Comparison of ENCODE assay signal across 8 cellular contexts in genomic region chr12:120469450-120470149, GRCh38. TPM values are rescaled to one million over a fixed set of nuclear protein-coding genes. Genes with fewer than 3 reads are reported as not detected.
A peak's percentile ranks its signal among the peaks of the same experiment; 100 is the strongest.
DNase-seq lines count a peak whose midpoint lies in the region; ATAC-seq and TF ChIP-seq lines count a peak whose summit lies in the region.

TSS of gene SRSF9 (minus strand) at chr12:120469748. CDS start at chr12:120469609, 139 bp downstream.

- TF ChIP-seq CTCF in LNCAP (IDR thresholded peaks at IDR 0.05), result peak; percentile 89

- H3K27me3 Mint-ChIP-seq in activated T-helper 17 cell treated with anti-CD3 and anti-CD28 coated beads, Interleukin-2, amount 50 U/mL, for 72 hours, result no peaks in the 10 kb centered on the region
- H3K27me3 Mint-ChIP-seq in natural killer cell treated with Interleukin-12 subunit alpha and Interleukin-12 subunit beta and Interleukin-15 and Interleukin-18, amount 100 ng/mL, for 72 hours, result no peaks in the 10 kb centered on the region

- ATAC-seq in activated T-helper 17 cell treated with anti-CD3 and anti-CD28 coated beads, Interleukin-2, amount 50 U/mL, for 72 hours (replicated peaks), result peak; percentile 94
- peak; percentile 97 for ATAC-seq in natural killer cell treated with Interleukin-12 subunit alpha and Interleukin-12 subunit beta and Interleukin-15 and Interleukin-18, amount 100 ng/mL, for 72 hours
- ATAC-seq in stimulated activated naive CD8-positive, alpha-beta T cell treated with anti-CD3 and anti-CD28 coated beads, Interleukin-15, Interleukin-2, amounts not matched to agents 100 U/mL and 50 U/mL, for 24 hours, result peak; percentile 97

- DNase-seq in EH (ENCODE audit: low read depth), result peak; percentile 95
- DNase-seq in GOT3 (lab: John Stamatoyannopoulos, UW), result peak; percentile 84
- peak; percentile 98 for DNase-seq in RPMI8226
- DNase-seq in fibroblast of peridontal ligament (ENCODE audit: extremely low read depth), result peak; percentile 97
- DNase-seq in natural killer cell treated with Interleukin-12 subunit alpha and Interleukin-12 subunit beta and Interleukin-15 and Interleukin-18, amount 100 ng/mL, for 72 hours (ENCODE audit: low spot score), result peak; percentile 98
- DNase-seq in stimulated activated naive CD8-positive, alpha-beta T cell treated with anti-CD3 and anti-CD28 coated beads, Interleukin-15, Interleukin-2, amounts not matched to agents 100 U/mL and 50 U/mL, for 24 hours, result peak; percentile 99

- peaks cover 14% of the 10 kb centered on the region for H3K4me1 Mint-ChIP-seq in activated T-helper 17 cell treated with anti-CD3 and anti-CD28 coated beads, Interleukin-2, amount 50 U/mL, for 72 hours
- H3K4me1 Mint-ChIP-seq in natural killer cell treated with Interleukin-12 subunit alpha and Interleukin-12 subunit beta and Interleukin-15 and Interleukin-18, amount 100 ng/mL, for 72 hours (ENCODE audit: low read depth in 2 of 2), result peaks cover 44 to 50% of the 10 kb centered on the region in 2 donors

- peak within 1 kb of the TSS; percentile 93 for H3K4me3 Mint-ChIP-seq in activated T-helper 17 cell treated with anti-CD3 and anti-CD28 coated beads, Interleukin-2, amount 50 U/mL, for 72 hours
- peak within 1 kb of the TSS; percentile 89 for H3K4me3 Mint-ChIP-seq in natural killer cell treated with Interleukin-12 subunit alpha and Interleukin-12 subunit beta and Interleukin-15 and Interleukin-18, amount 100 ng/mL, for 72 hours

- H3K27ac Mint-ChIP-seq in activated T-helper 17 cell treated with anti-CD3 and anti-CD28 coated beads, Interleukin-2, amount 50 U/mL, for 72 hours, result peak within 1 kb of the TSS; percentile 89
- peak within 1 kb of the TSS; percentile 84 to 95 for H3K27ac Mint-ChIP-seq in natural killer cell treated with Interleukin-12 subunit alpha and Interleukin-12 subunit beta and Interleukin-15 and Interleukin-18, amount 100 ng/mL, for 72 hours

- H3K9me3 Mint-ChIP-seq in activated T-helper 17 cell treated with anti-CD3 and anti-CD28 coated beads, Interleukin-2, amount 50 U/mL, for 72 hours, result no peaks in the 10 kb centered on the region
- H3K9me3 Mint-ChIP-seq in natural killer cell treated with Interleukin-12 subunit alpha and Interleukin-12 subunit beta and Interleukin-15 and Interleukin-18, amount 100 ng/mL, for 72 hours, result no peaks in the 10 kb centered on the region

- peaks cover 40% of the 10 kb centered on the region for H3K36me3 Mint-ChIP-seq in activated T-helper 17 cell treated with anti-CD3 and anti-CD28 coated beads, Interleukin-2, amount 50 U/mL, for 72 hours (ENCODE audit: low read depth)
- H3K36me3 Mint-ChIP-seq in natural killer cell treated with Interleukin-12 subunit alpha and Interleukin-12 subunit beta and Interleukin-15 and Interleukin-18, amount 100 ng/mL, for 72 hours, result peaks cover 9% of the 10 kb centered on the region

RNA-seq across cellular contexts. Expression of gene SRSF9, which starts in this region (rescaled TPM):
- 100 to 1,000 TPM; 138 to 246 TPM for total RNA-seq in activated T-helper 17 cell treated with anti-CD3 and anti-CD28 coated beads, Interleukin-2, amount 50 U/mL, for 72 hours
- 100 to 1,000 TPM; 246 to 331 TPM for total RNA-seq in natural killer cell treated with Interleukin-12 subunit alpha and Interleukin-12 subunit beta and Interleukin-15 and Interleukin-18, amount 100 ng/mL, for 72 hours

Comparison
In these comparisons a context has a peak if more than half of its experiments do, and no peak if none do; other contexts are left out.
1. Peak in every context shown above with its lines: DNase-seq and ATAC-seq.